Comparison of ENCODE assay signal across 27 cellular contexts in the genomic region with DNA sequence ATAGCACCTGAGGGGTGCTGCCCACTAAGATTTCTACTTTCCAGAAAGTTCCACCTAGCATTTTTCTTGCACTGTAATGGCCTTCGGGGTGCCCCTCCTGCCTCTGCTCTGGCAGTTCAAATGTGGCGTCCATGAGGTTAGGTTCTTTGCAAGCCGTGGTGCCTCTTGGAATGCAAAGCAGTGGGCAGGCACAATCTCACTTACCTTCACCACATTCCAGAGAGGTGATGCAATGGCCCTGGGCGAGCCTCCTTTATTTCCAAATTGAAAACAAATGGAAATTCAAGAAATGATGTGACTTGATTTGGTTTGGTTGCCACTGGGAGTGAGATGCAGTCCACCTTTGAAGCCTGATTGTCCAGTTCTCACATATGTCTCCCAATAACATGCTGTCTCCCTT. TPM values are rescaled to one million over a fixed set of nuclear protein-coding genes. Genes with fewer than 3 reads are reported as not detected.
DNase-seq lines count a peak whose midpoint lies in the region; ATAC-seq, FAIRE-seq and TF ChIP-seq lines count a peak whose summit lies in the region.
"Had no signal": no experiment of that assay in that cellular context is flagged by ENCODE, and none has a peak within 500 bp of the region (broad histone marks: within the 10 kb centered on the region; RNA-seq: fewer than 3 reads in every experiment).

No MANE protein-coding gene starts in this region.

- no peak for TF ChIP-seq CTCF in bronchial epithelial cell (IDR thresholded peaks at IDR 0.05; ENCODE audit: insufficient read depth, low read length, severe bottlenecking)
- TF ChIP-seq CTCF in esophagus muscularis mucosa (IDR thresholded peaks at IDR 0.05), result no peak

- peaks cover 0 to 5% (median 0%) of the 10 kb centered on the region in 4 donors for H3K9me3 ChIP-seq in esophagus muscularis mucosa
- no peaks in the 10 kb centered on the region for H3K9me3 ChIP-seq in naive thymus-derived CD4-positive, alpha-beta T cell (ENCODE audit: control insufficient read depth in 2 of 3, low read length in 3 of 3)
- H3K9me3 ChIP-seq: gastrocnemius medialis, spleen had no signal

- no peaks in the 10 kb centered on the region for H3K36me3 ChIP-seq in bronchial epithelial cell (ENCODE audit: control insufficient read depth, insufficient read depth, low read length)
- no peaks in the 10 kb centered on the region for H3K36me3 ChIP-seq in esophagus muscularis mucosa
- H3K36me3 ChIP-seq in naive thymus-derived CD4-positive, alpha-beta T cell (ENCODE audit: control insufficient read depth in 2 of 3, insufficient read depth in 3 of 3, low read length in 3 of 3), result no peaks in the 10 kb centered on the region
- H3K36me3 ChIP-seq: gastrocnemius medialis, spleen had no signal

- peaks cover 21% of the 10 kb centered on the region for H3K27me3 Mint-ChIP-seq in activated naive CD8-positive, alpha-beta T cell treated with anti-CD3 and anti-CD28 coated beads for 36 hours
- peaks cover 10 to 53% (median 44%) of the 10 kb centered on the region in 5 donors for H3K27me3 Mint-ChIP-seq in naive thymus-derived CD4-positive, alpha-beta T cell

- TF ChIP-seq EP300 in Ishikawa (IDR thresholded peaks at IDR 0.05; ENCODE audit: borderline replicate concordance) (no peak), esophagus muscularis mucosa (IDR thresholded peaks at IDR 0.05) (no peak)

- H3K4me1 ChIP-seq in esophagus muscularis mucosa, result no peaks in the 10 kb centered on the region
- H3K4me1 ChIP-seq in naive thymus-derived CD4-positive, alpha-beta T cell (ENCODE audit: control insufficient read depth in 2 of 2, insufficient read depth in 2 of 2, low read length in 2 of 2), result no peaks in the 10 kb centered on the region
- H3K4me1 ChIP-seq: gastrocnemius medialis, spleen had no signal

- FAIRE-seq in bronchial epithelial cell (lab: Jason Lieb, UNC), result no peak
- FAIRE-seq: GM18507, H54 had no signal

- ATAC-seq in naive thymus-derived CD4-positive, alpha-beta T cell, result no peak
- ATAC-seq: gastrocnemius medialis; stimulated activated naive CD8-positive, alpha-beta T cell treated with anti-CD3 and anti-CD28 coated beads, Interleukin-15, amount 100 ng/mL, for 72 hours had no signal

- H3K4me3 Mint-ChIP-seq in activated naive CD8-positive, alpha-beta T cell treated with anti-CD3 and anti-CD28 coated beads for 36 hours, result no peak overlapping the region
- no peak overlapping the region for H3K4me3 Mint-ChIP-seq in naive thymus-derived CD4-positive, alpha-beta T cell
- H3K4me3 Mint-ChIP-seq: activated T-cell treated with anti-CD3 and anti-CD28 coated beads, Interleukin-2, amount 50 U/mL, for 24 hours; stimulated activated naive CD8-positive, alpha-beta T cell treated with anti-CD3 and anti-CD28 coated beads, Interleukin-15, amount 100 ng/mL, for 72 hours had no signal

- intact Hi-C loops in esophagus muscularis mucosa (cut with DNase I), result no loop called here
- intact Hi-C loops in naive thymus-derived CD4-positive, alpha-beta T cell (cut with micrococcal nuclease), result no loop called here

- 71% methylated on average over 4 of the region's 4 CpGs for WGBS in esophagus muscularis mucosa

- CTCF ChIA-PET in naive thymus-derived CD4-positive, alpha-beta T cell (lab: Charles Lee), result no interaction called here

- DNase-seq in AG08395 (ENCODE audit: low spot score), result peak; percentile 5
- DNase-seq in bronchial epithelial cell (ENCODE audit: low read depth), result peak; percentile 64
- peak; percentile 72 for DNase-seq in kidney glomerular epithelial cell (lab: John Stamatoyannopoulos, UW)
- DNase-seq in activated naive CD8-positive, alpha-beta T cell treated with anti-CD3 and anti-CD28 coated beads for 36 hours, result no peak
- no peak for DNase-seq in esophagus muscularis mucosa (ENCODE audit: extremely low spot score)
- no peak for DNase-seq in naive thymus-derived CD4-positive, alpha-beta T cell
- no peak for DNase-seq in GF-D8 (lab: John Stamatoyannopoulos, UW)
- DNase-seq: activated CD4-positive, alpha-beta T cell treated with anti-CD3 and anti-CD28 coated beads for 1 hour; activated naive CD4-positive, alpha-beta T cell; activated T-cell treated with anti-CD3 and anti-CD28 coated beads, Interleukin-2, amount 50 U/mL, for 24 hours; amygdala; caudate nucleus; gastrocnemius medialis; Karpas-422; NCI-H1092 treated with DMSO at 0.1 percent for 48 hours; NCI-H524; nucleus accumbens; spleen; stimulated activated CD4-positive, alpha-beta T cell treated with anti-CD3 and anti-CD28 coated beads, Interleukin-4, amount 100 ng/mL, for 4 hours; stimulated activated naive CD8-positive, alpha-beta T cell treated with anti-CD3 and anti-CD28 coated beads, Interleukin-15, amount 100 ng/mL, for 72 hours; SW 1271 had no signal

- no peaks in the 10 kb centered on the region for H3K4me1 Mint-ChIP-seq in activated naive CD8-positive, alpha-beta T cell treated with anti-CD3 and anti-CD28 coated beads for 36 hours
- H3K4me1 Mint-ChIP-seq in naive thymus-derived CD4-positive, alpha-beta T cell, result no peaks in the 10 kb centered on the region
- H3K4me1 Mint-ChIP-seq: stimulated activated naive CD8-positive, alpha-beta T cell treated with anti-CD3 and anti-CD28 coated beads, Interleukin-15, amount 100 ng/mL, for 72 hours had no signal

- POLR2A ChIA-PET in naive thymus-derived CD4-positive, alpha-beta T cell (lab: Charles Lee), result no interaction called here

- no peaks in the 10 kb centered on the region for H3K27me3 ChIP-seq in bronchial epithelial cell (ENCODE audit: control insufficient read depth, insufficient read depth, low read length)
- peaks cover 0 to 5% (median 0%) of the 10 kb centered on the region in 4 donors for H3K27me3 ChIP-seq in esophagus muscularis mucosa
- H3K27me3 ChIP-seq in naive thymus-derived CD4-positive, alpha-beta T cell (ENCODE audit: control insufficient read depth in 2 of 2, insufficient read depth in 2 of 2, low read length in 2 of 2), result no peaks in the 10 kb centered on the region
- H3K27me3 ChIP-seq: gastrocnemius medialis had no signal

- no peak overlapping the region for H3K27ac Mint-ChIP-seq in activated naive CD8-positive, alpha-beta T cell treated with anti-CD3 and anti-CD28 coated beads for 36 hours
- no peak overlapping the region for H3K27ac Mint-ChIP-seq in naive thymus-derived CD4-positive, alpha-beta T cell
- H3K27ac Mint-ChIP-seq: activated T-cell treated with anti-CD3 and anti-CD28 coated beads, Interleukin-2, amount 50 U/mL, for 24 hours had no signal

- no peaks in the 10 kb centered on the region for H3K9me3 Mint-ChIP-seq in activated naive CD8-positive, alpha-beta T cell treated with anti-CD3 and anti-CD28 coated beads for 36 hours
- peaks cover 0 to 2% (median 0%) of the 10 kb centered on the region in 11 donors for H3K9me3 Mint-ChIP-seq in naive thymus-derived CD4-positive, alpha-beta T cell
- H3K9me3 Mint-ChIP-seq: activated T-cell treated with anti-CD3 and anti-CD28 coated beads, Interleukin-2, amount 50 U/mL, for 24 hours; stimulated activated naive CD8-positive, alpha-beta T cell treated with anti-CD3 and anti-CD28 coated beads, Interleukin-15, amount 100 ng/mL, for 72 hours had no signal

- H3K4me3 ChIP-seq in bronchial epithelial cell (ENCODE audit: low read depth, low read length) (no peak overlapping the region), esophagus muscularis mucosa (no peak overlapping the region)
- H3K4me3 ChIP-seq in naive thymus-derived CD4-positive, alpha-beta T cell (ENCODE audit: low read length), result no peak overlapping the region
- H3K4me3 ChIP-seq: gastrocnemius medialis, spleen had no signal

- H3K36me3 Mint-ChIP-seq in activated naive CD8-positive, alpha-beta T cell treated with anti-CD3 and anti-CD28 coated beads for 36 hours, result no peaks in the 10 kb centered on the region
- H3K36me3 Mint-ChIP-seq in naive thymus-derived CD4-positive, alpha-beta T cell, result no peaks in the 10 kb centered on the region

- TF ChIP-seq POLR2A in esophagus muscularis mucosa (IDR thresholded peaks at IDR 0.05; ENCODE audit: low read depth), result no peak

- no peak for TF ChIP-seq RAD21 in Ishikawa (IDR thresholded peaks at IDR 0.05; ENCODE audit: low read depth)

- H3K27ac ChIP-seq in esophagus muscularis mucosa (replicated peaks in 1 of 4), result no peak overlapping the region
- no peak overlapping the region for H3K27ac ChIP-seq in naive thymus-derived CD4-positive, alpha-beta T cell (ENCODE audit: low read depth, low read length)
- H3K27ac ChIP-seq: 22Rv1, gastrocnemius medialis, spleen had no signal

TF ChIP-seq in Ishikawa, 13 proteins besides CTCF, POLR2A, EP300 and RAD21 (continues in another document):
- TF ChIP-seq CREB1 (IDR thresholded peaks at IDR 0.05; ENCODE audit: low read depth) (no peak), CEBPB (IDR thresholded peaks at IDR 0.05) (peak; percentile 83), USF1 (IDR thresholded peaks at IDR 0.05) (no peak), FOXM1 (IDR thresholded peaks at IDR 0.05; ENCODE audit: borderline replicate concordance, low read depth) (no peak), EGR1 (IDR thresholded peaks at IDR 0.05) (no peak)

RNA-seq across cellular contexts. Expression of gene FGF9, which starts 46.9 kb away (rescaled TPM):
- under 0.01 and 0.79 TPM in 2 replicates for total RNA-seq in bronchial epithelial cell
- total RNA-seq in activated naive CD8-positive, alpha-beta T cell treated with anti-CD3 and anti-CD28 coated beads for 36 hours, result under 1 TPM; 0.25 to 0.50 TPM
- 1 to 10 TPM in 3 of 4 donors, under 1 TPM in 1; 0.50 to 1.9 (median 1.5) TPM for total RNA-seq in esophagus muscularis mucosa
- 1 to 10 TPM in 4 of 5 experiments, under 1 TPM in 1; 0.19 to 5.6 (median 2.0) TPM for total RNA-seq in naive thymus-derived CD4-positive, alpha-beta T cell
- 1 to 10 TPM; 1.2 to 3.1 TPM for polyA plus RNA-seq in naive thymus-derived CD4-positive, alpha-beta T cell
- total RNA-seq: dermis microvascular lymphatic vessel endothelial cell had no signal
- polyA plus RNA-seq: liver had no signal

Comparison
In these comparisons a context has a peak if more than half of its experiments do, and no peak if none do; other contexts are left out.
1. DNase-seq: peak in AG08395 (single experiment), bronchial epithelial cell (single experiment) and kidney glomerular epithelial cell (single experiment); none in activated naive CD8-positive, alpha-beta T cell treated with anti-CD3 and anti-CD28 coated beads for 36 hours (single experiment), esophagus muscularis mucosa (single experiment), naive thymus-derived CD4-positive, alpha-beta T cell (0 of 9) and GF-D8 (single experiment).